ENCODE assay signal across 7 cellular contexts in genomic region chr4:2417765-2418651, GRCh38. TPM values are rescaled to one million over a fixed set of nuclear protein-coding genes. Genes with fewer than 3 reads are reported as not detected.
A peak's percentile ranks its signal among the peaks of the same experiment; 100 is the strongest.
DNase-seq lines count a peak whose midpoint lies in the region; ATAC-seq lines count a peak whose summit lies in the region.

Gene ZFYVE28 (minus strand): TSS chr4:2418645. CDS start chr4:2418323, 322 bp downstream.

- H3K4me1 Mint-ChIP-seq in activated T-cell treated with anti-CD3 and anti-CD28 coated beads, Interleukin-2, amount 50 U/mL, for 72 hours (ENCODE audit: low read depth) = peaks cover 42% of the 10 kb centered on the region

- peak within 1 kb of the TSS; percentile 86 for H3K4me3 ChIP-seq in right cardiac atrium (ENCODE audit: low read length)
- H3K4me3 ChIP-seq in skeletal muscle cell (ENCODE audit: low read depth, low read length) = peak within 1 kb of the TSS; percentile 60

- H3K4me3 Mint-ChIP-seq in activated T-cell treated with anti-CD3 and anti-CD28 coated beads, Interleukin-2, amount 50 U/mL, for 72 hours = peak within 1 kb of the TSS; percentile 92 to 96

- under 1% methylated on average over 91 of the region's 91 CpGs for WGBS in right cardiac atrium

- no peaks in the 10 kb centered on the region for H3K27me3 ChIP-seq in right cardiac atrium (ENCODE audit: control insufficient read depth, insufficient read depth)

- intact Hi-C loops in right cardiac atrium (cut with DNase I) = loop anchor here in 2 of 4 donors (10.0 kb wide), 1 partner anchor 163 kb away; no protein-coding TSS in a partner anchor

- H3K4me1 ChIP-seq in right cardiac atrium (ENCODE audit: control insufficient read depth, insufficient read depth, low read length) = peaks cover 8% of the 10 kb centered on the region

- no peaks in the 10 kb centered on the region for H3K9me3 Mint-ChIP-seq in activated T-cell treated with anti-CD3 and anti-CD28 coated beads, Interleukin-2, amount 50 U/mL, for 72 hours

- H3K27ac Mint-ChIP-seq in activated T-cell treated with anti-CD3 and anti-CD28 coated beads, Interleukin-2, amount 50 U/mL, for 72 hours = peak within 1 kb of the TSS; percentile 24

- ATAC-seq in GM18868 (IDR thresholded peaks at IDR 0.05; ENCODE audit: unreplicated experiment) = peak; percentile 34
- ATAC-seq in activated T-cell treated with anti-CD3 and anti-CD28 coated beads, Interleukin-2, amount 50 U/mL, for 72 hours (replicated peaks in 1 of 2) = no peak
- no peak for ATAC-seq in right cardiac atrium
- ATAC-seq in GM19467 (IDR thresholded peaks at IDR 0.05; ENCODE audit: unreplicated experiment) = no peak

- DNase-seq in HK-2 (ENCODE audit: unreplicated experiment) = peak; percentile 36
- peak in 1 of 2 donors; percentile 22 for DNase-seq in activated T-cell treated with anti-CD3 and anti-CD28 coated beads, Interleukin-2, amount 50 U/mL, for 72 hours
- peak in 1 of 3 donors; percentile 71 for DNase-seq in right cardiac atrium
- no peak for DNase-seq in skeletal muscle cell (ENCODE audit: low read depth)
- no peak for DNase-seq in cortex of kidney (lab: John Stamatoyannopoulos, UW)

- H3K27ac ChIP-seq in right cardiac atrium (ENCODE audit: low read length) = no peak within 1 kb of the TSS

- H3K9me3 ChIP-seq in right cardiac atrium (ENCODE audit: control insufficient read depth, low read length) = no peaks in the 10 kb centered on the region

- peaks cover 53% of the 10 kb centered on the region for H3K27me3 Mint-ChIP-seq in activated T-cell treated with anti-CD3 and anti-CD28 coated beads, Interleukin-2, amount 50 U/mL, for 72 hours (ENCODE audit: low read depth)

- peaks cover 0 to 1% of the 10 kb centered on the region in 2 donors for H3K36me3 Mint-ChIP-seq in activated T-cell treated with anti-CD3 and anti-CD28 coated beads, Interleukin-2, amount 50 U/mL, for 72 hours (ENCODE audit: insufficient read depth in 2 of 2)

RNA-seq across cellular contexts. Expression of gene ZFYVE28, which starts in this region (rescaled TPM):
- total RNA-seq in activated T-cell treated with anti-CD3 and anti-CD28 coated beads, Interleukin-2, amount 50 U/mL, for 72 hours = 10 to 100 TPM; 14.4 to 24.4 TPM
- 1 to 10 TPM; 4.4 to 5.9 (median 5.5) TPM for total RNA-seq in right cardiac atrium
- polyA plus RNA-seq in right cardiac atrium = 3.5 TPM
